ENCODE assay signal across 19 cellular contexts in genomic region chr17:47687328-47687690, GRCh38. TPM values are rescaled to one million over a fixed set of nuclear protein-coding genes. Genes with fewer than 3 reads are reported as not detected.
DNase-seq lines count a peak whose midpoint lies in the region; ATAC-seq, FAIRE-seq and TF ChIP-seq lines count a peak whose summit lies in the region.
"Had no signal": no experiment of that assay in that cellular context is flagged by ENCODE, and none has a peak within 500 bp of the region (broad histone marks: within the 10 kb centered on the region; RNA-seq: fewer than 3 reads in every experiment).

No MANE protein-coding gene starts in this region.

- DNase-seq in A549 (ENCODE audit: low read depth in 1 of 2, low spot score in 1 of 2) (no peak), HCT116 (ENCODE audit: low read depth, low spot score) (no peak), adrenal gland (no peak), NCI-H69 (lab: John Stamatoyannopoulos, UW) (no peak), small intestine (no peak), putamen (ENCODE audit: low spot score) (no peak)
- DNase-seq in stimulated activated CD4-positive, alpha-beta T cell treated with anti-CD3 and anti-CD28 coated beads, Interleukin-4, amount 100 ng/mL, for 1 hour, result no peak
- DNase-seq: AML-193; aorta; colonic mucosa; heart right ventricle; NCI-H1436; stimulated activated CD4-positive, alpha-beta T cell treated with anti-CD3 and anti-CD28 coated beads, Interleukin-2, amount 100 ng/mL, for 24 hours; T-helper 2 cell; upper lobe of left lung had no signal

- H3K4me1 Mint-ChIP-seq in nephron, result peaks cover 18% of the 10 kb centered on the region

- H4K20me1 ChIP-seq in HCT116 (ENCODE audit: insufficient read depth), result peaks cover 14% of the 10 kb centered on the region; the same call in 1 of the 2 replicates

- TF ChIP-seq RAD21 in A549 (conservative IDR thresholded peaks at IDR 0.05 in 1 of 2, IDR thresholded peaks at IDR 0.05 in 1 of 2) (no peak), HCT116 (IDR thresholded peaks at IDR 0.05; ENCODE audit: low read depth) (no peak)

- no peak for TF ChIP-seq EP300 in A549 (IDR thresholded peaks at IDR 0.05)

- H3K27ac ChIP-seq in A549, result no peak overlapping the region
- H3K27ac ChIP-seq in HCT116 (ENCODE audit: low read depth, low read length), result no peak overlapping the region
- peak overlapping the region in 4 of 5 donors; percentile 37 to 86 (median 62) for H3K27ac ChIP-seq in adrenal gland
- H3K27ac ChIP-seq in small intestine (ENCODE audit: low read depth in 1 of 2, low read length in 1 of 2), result no peak overlapping the region
- H3K27ac ChIP-seq: colonic mucosa had no signal

- intact Hi-C loops in HCT116 (cut with micrococcal nuclease), result no loop called here
- intact Hi-C loops in adrenal gland (cut with DNase I), result no loop called here

- H3K79me2 ChIP-seq in HCT116 (ENCODE audit: insufficient read depth, low read length), result no peaks in the 10 kb centered on the region

- ATAC-seq in A549 (peak; percentile 2 to 10; a peak in 3 of 6 replicates), HCT116 (no peak; the same call in 1 of the 2 replicates)
- ATAC-seq: activated CD4-positive, CD25-positive, alpha-beta regulatory T cell treated with anti-CD3 and anti-CD28 coated beads, Interleukin-2, amount 50 U/mL, for 24 hours; esophagus mucosa had no signal

- no peak overlapping the region for H3K4me2 ChIP-seq in A549
- H3K4me2 ChIP-seq in HCT116 (ENCODE audit: low read length), result no peak overlapping the region

- H3K36me3 ChIP-seq in HCT116 (ENCODE audit: control insufficient read depth in 1 of 2, insufficient read depth in 2 of 2, low read length in 2 of 2) (peaks cover 24 to 33% of the 10 kb centered on the region in 2 experiments; a peak in 3 of 4 replicates), adrenal gland (replicated peaks in 1 of 2) (peaks cover 0 to 23% of the 10 kb centered on the region in 2 donors), small intestine (ENCODE audit: control insufficient read depth in 2 of 2, insufficient read depth in 2 of 2, low read length in 2 of 2) (peaks cover 0 to 12% of the 10 kb centered on the region in 2 donors)
- H3K36me3 ChIP-seq: colonic mucosa had no signal

- H3K9me3 ChIP-seq in A549, result no peaks in the 10 kb centered on the region
- no peaks in the 10 kb centered on the region for H3K9me3 ChIP-seq in HCT116 (ENCODE audit: control insufficient read depth in 1 of 2, insufficient read depth in 1 of 2, low read depth in 1 of 2, low read length in 2 of 2)
- no peaks in the 10 kb centered on the region for H3K9me3 ChIP-seq in adrenal gland (replicated peaks in 1 of 3)
- no peaks in the 10 kb centered on the region for H3K9me3 ChIP-seq in small intestine (ENCODE audit: control insufficient read depth, low read depth)
- H3K9me3 ChIP-seq: colonic mucosa, heart right ventricle, upper lobe of left lung had no signal

- H3K9me2 ChIP-seq in HCT116 (ENCODE audit: insufficient read depth), result no peaks in the 10 kb centered on the region

- no peaks in the 10 kb centered on the region for H3K27me3 Mint-ChIP-seq in nephron (ENCODE audit: low read depth)

- H3K4me3 ChIP-seq in A549 (no peak overlapping the region), HCT116 (replicated peaks in 1 of 2; ENCODE audit: low read depth in 1 of 2, low read length in 2 of 2) (no peak overlapping the region), adrenal gland (no peak overlapping the region), small intestine (ENCODE audit: low read depth in 1 of 2, low read length in 2 of 2) (no peak overlapping the region)
- H3K4me3 ChIP-seq: colonic mucosa, heart right ventricle, upper lobe of left lung had no signal

- no peak overlapping the region for H3K9ac ChIP-seq in HCT116 (ENCODE audit: low read length)

- no peaks in the 10 kb centered on the region for H3K9me3 Mint-ChIP-seq in nephron

- no peak for FAIRE-seq in A549 (lab: Jason Lieb, UNC)
- FAIRE-seq in small intestine (lab: Jason Lieb, UNC), result no peak

- H3K27me3 ChIP-seq in HCT116 (ENCODE audit: insufficient read depth, low read length) (no peaks in the 10 kb centered on the region), adrenal gland (no peaks in the 10 kb centered on the region), small intestine (ENCODE audit: control insufficient read depth in 2 of 2, insufficient read depth in 2 of 2, low read length in 2 of 2) (no peaks in the 10 kb centered on the region)
- H3K27me3 ChIP-seq: colonic mucosa, heart right ventricle, upper lobe of left lung had no signal

- RAD21 ChIA-PET in HCT116 (lab: Charles Lee; ENCODE audit: low non-redundant PET in 1 of 2, low total read pairs in 2 of 2, uncharacterized antibody in 2 of 2, unreplicated experiment in 2 of 2), result no interaction called here

- H3K36me3 Mint-ChIP-seq in nephron (ENCODE audit: low read depth), result peaks cover 50% of the 10 kb centered on the region

- no TSS peak for BruUV-seq in HCT116 (replicated peaks; lab: Mats Ljungman, UMichigan)

- H2AFZ ChIP-seq in HCT116 (ENCODE audit: low read depth, low read length, poor library complexity, severe bottlenecking), result no peak overlapping the region

- POLR2A ChIA-PET in A549 (lab: Yijun Ruan, JAX) (interaction anchor here (1.9 kb wide), 1 partner anchor 37 kb away, joined by 12 read pairs; the partner anchor contains the start of gene KPNB1), HCT116 (lab: Charles Lee) (interaction anchor here (1.0 kb wide), 1 partner anchor 38 kb away, joined by 4 read pairs; the partner anchor contains the start of gene KPNB1)

- CTCF ChIA-PET in A549 (lab: Yijun Ruan, JAX) (interaction anchor here (0.5 to 3.4 kb wide), 13 partner anchors 8 to 263 kb away, joined by 3 to 43 read pairs (median 3); no protein-coding TSS in a partner anchor), HCT116 (lab: Charles Lee) (interaction anchor here (0.9 to 2.1 kb wide), 5 partner anchors 9 to 114 kb away, joined by 4 to 12 read pairs (median 5); no protein-coding TSS in a partner anchor)

- TF ChIP-seq CTCF in A549 (IDR thresholded peaks at IDR 0.05), result no peak
- TF ChIP-seq CTCF in HCT116 (IDR thresholded peaks at IDR 0.05 in 2 of 3, conservative IDR thresholded peaks at IDR 0.05 in 1 of 3; ENCODE audit: borderline replicate concordance in 1 of 3, insufficient read depth in 1 of 3, low read depth in 2 of 3, low read length in 2 of 3), result no peak
- TF ChIP-seq CTCF in adrenal gland (IDR thresholded peaks at IDR 0.05), result no peak
- TF ChIP-seq CTCF in nephron (IDR thresholded peaks at IDR 0.05; ENCODE audit: unreplicated experiment in 3 of 3), result no peak

- H3K4me3 Mint-ChIP-seq in nephron, result no peak overlapping the region

- H3K4me1 ChIP-seq in A549 (peaks cover 29% of the 10 kb centered on the region; the same call in 2 of the 3 replicates), HCT116 (ENCODE audit: control insufficient read depth in 1 of 2, insufficient read depth in 2 of 2, low read length in 2 of 2) (peaks cover 9 to 26% of the 10 kb centered on the region in 2 experiments; a peak in 3 of 4 replicates), adrenal gland (replicated peaks in 1 of 2) (peaks cover 27 to 31% of the 10 kb centered on the region in 2 donors), small intestine (ENCODE audit: control insufficient read depth in 2 of 2, insufficient read depth in 1 of 2, low read depth in 1 of 2, low read length in 1 of 2) (no peaks in the 10 kb centered on the region)
- H3K4me1 ChIP-seq: colonic mucosa had no signal

- no peak for TF ChIP-seq POLR2A in A549 (IDR thresholded peaks at IDR 0.05; ENCODE audit: low read length)
- TF ChIP-seq POLR2A in HCT116 (IDR thresholded peaks at IDR 0.05; ENCODE audit: borderline replicate concordance, extremely low read depth, insufficient read depth, insufficient read length), result no peak
- TF ChIP-seq POLR2A in adrenal gland (IDR thresholded peaks at IDR 0.05), result no peak

- peak overlapping the region; percentile 64 to 94 (median 81) for H3K27ac Mint-ChIP-seq in nephron

TF ChIP-seq in A549, 52 proteins besides CTCF, POLR2A, EP300 and RAD21 (continues in another document):
- no peak for TF ChIP-seq ZSCAN20 (CRISPR knock-in tag; IDR thresholded peaks at IDR 0.05)

TF ChIP-seq in HCT116, 20 proteins besides CTCF, POLR2A, EP300 and RAD21:
- TF ChIP-seq SIN3A (IDR thresholded peaks at IDR 0.05; ENCODE audit: low read depth), result 0 out of 2 replicates have a peak, but pooled peaks have one; percentile 21
- TF ChIP-seq JUND (IDR thresholded peaks at IDR 0.05), result no peak

RNA-seq across cellular contexts. Expression of gene TBKBP1, which starts 6.7 kb away (rescaled TPM):
- polyA plus RNA-seq in A549 (2011; rRNA removed), result 3.3 and 3.4 TPM in 2 replicates
- 5.8 and 8.3 TPM in 2 replicates for polyA plus RNA-seq in A549 (2012; cell fraction: cytosol; rRNA removed)
- polyA plus RNA-seq in A549 (2012; cell fraction: nucleus; rRNA removed), result 12.9 and 18.7 TPM in 2 replicates
- polyA plus RNA-seq in A549 (2017; fragmentation: RNase III; extraction: RNeasy Plus Mini Kit Qiagen cat#74134 plus additional on column Dnase treatment), result 7.1 to 9.5 TPM (median 9.3 TPM) in 3 replicates
- 3.0 and 3.7 TPM in 2 replicates for polyA minus RNA-seq in A549 (2011; rRNA and poly(A)+ RNA removed)
- total RNA-seq in HCT116 (2021; ENCODE audit: unreplicated experiment), result 12.4 TPM
- 14.0 and 15.6 TPM in 2 replicates for polyA plus RNA-seq in HCT116 (2012)
- total RNA-seq in adrenal gland, result 10 to 100 TPM in 4 of 8 donors, 1 to 10 TPM in 4; 3.9 to 15.9 (median 11.5) TPM
- polyA plus RNA-seq in adrenal gland, result 10 to 100 TPM in 2 of 3 donors, 1 to 10 TPM in 1; 5.7 to 63.9 (median 18.6) TPM
- polyA plus RNA-seq in small intestine, result 1 to 10 TPM in 2 of 3 donors, under 1 TPM in 1; 0.22 to 5.5 (median 3.5) TPM

RNA-seq across cellular contexts. Expression of gene KPNB1, which starts 37.6 kb away (rescaled TPM):
- polyA plus RNA-seq in A549 (2011; rRNA removed) (358 and 452 TPM in 2 replicates), A549 (2017; fragmentation: RNase III; extraction: RNeasy Plus Mini Kit Qiagen cat#74134 plus additional on column Dnase treatment) (315 to 338 TPM (median 320 TPM) in 3 replicates), adrenal gland (100 to 1,000 TPM in 1 of 3 donors, 10 to 100 TPM in 2; 41.5 to 339 (median 45.3) TPM), small intestine (10 to 100 TPM; 25.9 to 82.4 (median 27.1) TPM)
- 106 and 139 TPM in 2 replicates for polyA plus RNA-seq in A549 (2012; cell fraction: cytosol; rRNA removed)
- polyA plus RNA-seq in A549 (2012; cell fraction: nucleus; rRNA removed), result 126 and 194 TPM in 2 replicates
- polyA minus RNA-seq in A549 (2011; rRNA and poly(A)+ RNA removed), result 388 and 417 TPM in 2 replicates
- total RNA-seq in HCT116 (2021; ENCODE audit: unreplicated experiment) (526 TPM), adrenal gland (100 to 1,000 TPM; 159 to 352 (median 252) TPM)
- 233 and 294 TPM in 2 replicates for polyA plus RNA-seq in HCT116 (2012)

RNA-seq across cellular contexts. Expression of gene TBX21, which starts 45.7 kb away (rescaled TPM):
- polyA plus RNA-seq in A549 (2011; rRNA removed) (0.03 TPM in 1 of 2 replicates, not detected in the other), A549 (2017; fragmentation: RNase III; extraction: RNeasy Plus Mini Kit Qiagen cat#74134 plus additional on column Dnase treatment) (0.04 TPM in 1 of 3 replicates, not detected in the others), adrenal gland (under 1 TPM; 0.18 to 0.48 (median 0.20) TPM), small intestine (under 1 TPM; 0.27 to 0.45 (median 0.31) TPM)
- 0.04 TPM in 1 of 2 replicates, not detected in the other for polyA plus RNA-seq in A549 (2012; cell fraction: cytosol; rRNA removed)
- 0.02 TPM in 1 of 2 replicates, not detected in the other for polyA plus RNA-seq in A549 (2012; cell fraction: nucleus; rRNA removed)
- not detected in 2 replicates for polyA minus RNA-seq in A549 (2011; rRNA and poly(A)+ RNA removed)
- total RNA-seq in HCT116 (2021; ENCODE audit: unreplicated experiment) (0.20 TPM), adrenal gland (1 to 10 TPM in 1 of 8 donors, under 1 TPM in 5, not detected in 2; 0.06 to 2.0 (median 0.56) TPM)
- polyA plus RNA-seq in HCT116 (2012), result not detected in 2 replicates
- total RNA-seq: esophagus mucosa, NCI-H460 had no signal
- polyA plus RNA-seq: aorta had no signal

Comparison
In these comparisons a context has a peak if more than half of its experiments do, and no peak if none do; other contexts are left out.
1. H3K27ac ChIP-seq: peak in adrenal gland (4 of 5); none in A549 (0 of 2), HCT116 (single experiment) and small intestine (0 of 2).